Comparison of ENCODE assay signal across 20 cellular contexts in genomic region chr9:36590246-36590645, GRCh38. TPM values are rescaled to one million over a fixed set of nuclear protein-coding genes. Genes with fewer than 3 reads are reported as not detected.
"Had no signal": no experiment of that assay in that cellular context is flagged by ENCODE, and none has a peak within 500 bp of the region (broad histone marks: within the 10 kb centered on the region; RNA-seq: fewer than 3 reads in every experiment).

No MANE protein-coding gene starts in this region.

- H3K4me3 ChIP-seq: heart left ventricle, psoas muscle, spleen, tibial artery, upper lobe of right lung, vagina had no signal

- H3K27me3 ChIP-seq: heart left ventricle, spleen, tibial artery, upper lobe of right lung, vagina had no signal

- H3K27ac Mint-ChIP-seq: naive thymus-derived CD4-positive, alpha-beta T cell; nephron progenitor cell; stimulated activated memory B cell treated with anti-CD40 and anti-IgM and Interleukin-4, amounts not matched to agents 10 μg/mL and 1 μg/mL and 100 μg/mL, for 72 hours; stimulated activated naive CD8-positive, alpha-beta T cell treated with anti-CD3 and anti-CD28 coated beads, Interleukin-15, Interleukin-2, amounts not matched to agents 100 ng/mL and 50 ng/mL, for 24 hours had no signal

- H3K36me3 Mint-ChIP-seq: stimulated activated memory B cell treated with anti-CD40 and anti-IgM and Interleukin-4, amounts not matched to agents 10 μg/mL and 1 μg/mL and 100 μg/mL, for 72 hours had no signal

- H3K4me1 ChIP-seq: heart left ventricle, psoas muscle, spleen, tibial artery, upper lobe of right lung, vagina had no signal

- H3K27me3 Mint-ChIP-seq: naive thymus-derived CD4-positive, alpha-beta T cell; stimulated activated memory B cell treated with anti-CD40 and anti-IgM and Interleukin-4, amounts not matched to agents 10 μg/mL and 1 μg/mL and 100 μg/mL, for 72 hours; stimulated activated naive CD8-positive, alpha-beta T cell treated with anti-CD3 and anti-CD28 coated beads, Interleukin-15, Interleukin-2, amounts not matched to agents 100 ng/mL and 50 ng/mL, for 24 hours had no signal

- H3K9me3 ChIP-seq: heart left ventricle, psoas muscle, spleen, tibial artery, upper lobe of right lung, vagina had no signal

- H3K27ac ChIP-seq: heart left ventricle, psoas muscle, spleen, tibial artery, upper lobe of right lung, vagina had no signal

- H3K36me3 ChIP-seq: tibial artery, upper lobe of right lung, vagina had no signal

- ATAC-seq: heart left ventricle; naive thymus-derived CD4-positive, alpha-beta T cell; psoas muscle; sciatic nerve; stimulated activated memory B cell treated with anti-CD40 and anti-IgM and Interleukin-4, amounts not matched to agents 10 μg/mL and 1 μg/mL and 100 μg/mL, for 72 hours; upper lobe of right lung had no signal

- H3K4me3 Mint-ChIP-seq: naive thymus-derived CD4-positive, alpha-beta T cell; nephron progenitor cell; stimulated activated memory B cell treated with anti-CD40 and anti-IgM and Interleukin-4, amounts not matched to agents 10 μg/mL and 1 μg/mL and 100 μg/mL, for 72 hours; stimulated activated naive CD8-positive, alpha-beta T cell treated with anti-CD3 and anti-CD28 coated beads, Interleukin-15, Interleukin-2, amounts not matched to agents 100 ng/mL and 50 ng/mL, for 24 hours had no signal

- DNase-seq: dermis blood vessel endothelial cell; erythroblast; foreskin melanocyte; heart left ventricle; hippocampal formation; mesendoderm; naive thymus-derived CD4-positive, alpha-beta T cell; nephron progenitor cell; psoas muscle; retina; spleen; stimulated activated CD4-positive, alpha-beta T cell treated with anti-CD3 and anti-CD28 coated beads, Interleukin-15, amount 100 ng/mL, for 24 hours; stimulated activated CD4-positive, alpha-beta T cell treated with anti-CD3 and anti-CD28 coated beads, Interleukin-1b, Interleukin-23, amount 100 ng/mL, for 48 hours; stimulated activated CD4-positive, alpha-beta T cell treated with anti-CD3 and anti-CD28 coated beads, Interleukin-4, amount 100 ng/mL, for 24 hours; tibial artery; upper lobe of right lung had no signal

- H3K4me1 Mint-ChIP-seq: nephron progenitor cell; stimulated activated memory B cell treated with anti-CD40 and anti-IgM and Interleukin-4, amounts not matched to agents 10 μg/mL and 1 μg/mL and 100 μg/mL, for 72 hours had no signal

- H3K9me3 Mint-ChIP-seq: naive thymus-derived CD4-positive, alpha-beta T cell; nephron progenitor cell; stimulated activated memory B cell treated with anti-CD40 and anti-IgM and Interleukin-4, amounts not matched to agents 10 μg/mL and 1 μg/mL and 100 μg/mL, for 72 hours; stimulated activated naive CD8-positive, alpha-beta T cell treated with anti-CD3 and anti-CD28 coated beads, Interleukin-15, Interleukin-2, amounts not matched to agents 100 ng/mL and 50 ng/mL, for 24 hours had no signal

RNA-seq across cellular contexts. Expression of gene MELK, which starts 17.6 kb away (rescaled TPM):
- polyA plus RNA-seq: naive thymus-derived CD4-positive, alpha-beta T cell had no signal
